8 cellular contexts compared by ENCODE assay signal in genomic region chr1:7454052-7454815, GRCh38.
DNase-seq lines count a peak whose midpoint lies in the region; ATAC-seq and TF ChIP-seq lines count a peak whose summit lies in the region.

No MANE protein-coding gene starts in this region.

- DNase-seq in COLO668 (lab: John Stamatoyannopoulos, UW; ENCODE audit: unreplicated experiment) (peak; percentile 64), HEK293T (ENCODE audit: extremely low spot score) (peak; percentile 28), mammary epithelial cell (no peak), mesenchymal stem cell (peak; percentile 30), omental fat pad (ENCODE audit: low spot score) (no peak)

- H2BK15ac ChIP-seq in mesenchymal stem cell (ENCODE audit: low read depth, poor library complexity, severe bottlenecking): no peak overlapping the region

- ATAC-seq in HG02798 (IDR thresholded peaks at IDR 0.05; ENCODE audit: poor library complexity, unreplicated experiment) (no peak), GM21576 (IDR thresholded peaks at IDR 0.05; ENCODE audit: unreplicated experiment) (no peak), GM21528 (IDR thresholded peaks at IDR 0.05; ENCODE audit: low FRiP score, unreplicated experiment) (no peak), omental fat pad (ENCODE audit: low FRiP score) (no peak)

- intact Hi-C loops in mammary epithelial cell (cut with micrococcal nuclease): loop anchor here (1.0 kb wide), 2 partner anchors 85 to 193 kb away; no protein-coding TSS in a partner anchor

- H3K14ac ChIP-seq in mesenchymal stem cell (ENCODE audit: low read length in 2 of 2): no peak overlapping the region

- H4K20me1 ChIP-seq in mammary epithelial cell (ENCODE audit: insufficient read depth, low read length): no peaks in the 10 kb centered on the region

- H3K9ac ChIP-seq in mammary epithelial cell (ENCODE audit: insufficient read depth, low read length) (no peak overlapping the region), mesenchymal stem cell (ENCODE audit: low read length) (no peak overlapping the region)

- H2AK5ac ChIP-seq in mesenchymal stem cell (ENCODE audit: low read length, severe bottlenecking): no peak overlapping the region

- in situ Hi-C loops in mammary epithelial cell (cut with MboI; ENCODE audit: low sequenced_read_pairs in 2 of 2): no loop called here

- POLR2A ChIA-PET in HEK293T (lab: Yijun Ruan, JAX): no interaction called here

- H2AFZ ChIP-seq in mammary epithelial cell (ENCODE audit: low read depth, low read length): no peak overlapping the region
- H2AFZ ChIP-seq in mesenchymal stem cell (ENCODE audit: low read depth, low read length): no peak overlapping the region

- H3K27ac ChIP-seq in mammary epithelial cell (ENCODE audit: insufficient read depth, low read depth, low read length) (no peak overlapping the region), mesenchymal stem cell (ENCODE audit: low read length, poor library complexity, severe bottlenecking) (no peak overlapping the region)

- H3K18ac ChIP-seq in mesenchymal stem cell (ENCODE audit: low read depth in 1 of 2, low read length in 2 of 2): no peak overlapping the region

- H3K79me1 ChIP-seq in mesenchymal stem cell (replicated peaks; ENCODE audit: low read length, poor library complexity, severe bottlenecking): no peaks in the 10 kb centered on the region

- H3K4me2 ChIP-seq in mammary epithelial cell (ENCODE audit: insufficient read depth, low read depth, low read length) (no peak overlapping the region), mesenchymal stem cell (ENCODE audit: low read length, poor library complexity, severe bottlenecking) (no peak overlapping the region)

- H3K4me3 ChIP-seq in mammary epithelial cell (replicated peaks in 1 of 3; ENCODE audit: insufficient read depth in 1 of 3, low read depth in 2 of 3, low read length in 3 of 3): no peak overlapping the region
- H3K4me3 ChIP-seq in mesenchymal stem cell (ENCODE audit: insufficient read depth in 1 of 2, low read depth in 1 of 2, low read length in 2 of 2): peak overlapping the region in 1 of 2 experiments; percentile 58

- H3K9me3 ChIP-seq in mammary epithelial cell (replicated peaks; ENCODE audit: insufficient read depth, low read length): no peaks in the 10 kb centered on the region
- no peaks in the 10 kb centered on the region for H3K9me3 ChIP-seq in mesenchymal stem cell (ENCODE audit: control insufficient read depth, low read length)

- peaks cover 9% of the 10 kb centered on the region for H3K4me1 ChIP-seq in mammary epithelial cell (ENCODE audit: insufficient read depth, low read length)
- peaks cover 24% of the 10 kb centered on the region for H3K4me1 ChIP-seq in mesenchymal stem cell (ENCODE audit: control insufficient read depth, insufficient read depth, low read depth, low read length)

- H2BK120ac ChIP-seq in mesenchymal stem cell (ENCODE audit: low read depth, low read length): no peak overlapping the region

- H4K91ac ChIP-seq in mesenchymal stem cell (ENCODE audit: low read length): no peak overlapping the region

- no peak overlapping the region for H4K8ac ChIP-seq in mesenchymal stem cell (ENCODE audit: low read length)

- no peaks in the 10 kb centered on the region for H3K36me3 ChIP-seq in mammary epithelial cell (ENCODE audit: insufficient read depth, low read length)
- no peaks in the 10 kb centered on the region for H3K36me3 ChIP-seq in mesenchymal stem cell (ENCODE audit: control insufficient read depth in 1 of 2, insufficient read depth in 2 of 2, low read depth in 1 of 2, low read length in 2 of 2)

- H2BK12ac ChIP-seq in mesenchymal stem cell (ENCODE audit: low read length in 2 of 2): no peak overlapping the region

- peak overlapping the region in 1 of 2 experiments; percentile 5 for H3K4ac ChIP-seq in mesenchymal stem cell (ENCODE audit: low read depth in 1 of 2, low read length in 2 of 2)

- dilution Hi-C loops in mammary epithelial cell (cut with HindIII; ENCODE audit: low sequenced_read_pairs): no loop called here

- no peaks in the 10 kb centered on the region for H3K79me2 ChIP-seq in mammary epithelial cell (ENCODE audit: insufficient read depth, low read length)

- H3K27me3 ChIP-seq in mammary epithelial cell (ENCODE audit: insufficient read depth, low read length) (no peaks in the 10 kb centered on the region), mesenchymal stem cell (ENCODE audit: control insufficient read depth in 1 of 2, insufficient read depth in 1 of 2, low read length in 2 of 2) (peaks cover 0 to 15% of the 10 kb centered on the region in 2 experiments)

- CTCF ChIA-PET in HEK293T (lab: Yijun Ruan, JAX) (interaction anchor here (0.6 to 1.5 kb wide), 4 partner anchors 82 to 212 kb away, joined by 3 read pairs; no protein-coding TSS in a partner anchor), mammary epithelial cell (lab: Charles Lee; ENCODE audit: low non-redundant PET) (no interaction called here)

- WGBS in mammary epithelial cell (ENCODE audit: low coverage, missing lambda C conversion rate): 86% methylated on average over 15 of the region's 19 CpGs
- 68% methylated on average over 19 of the region's 19 CpGs for WGBS in mesenchymal stem cell

- H2BK5ac ChIP-seq in mesenchymal stem cell (ENCODE audit: low read depth, low read length, poor library complexity, severe bottlenecking): no peak overlapping the region

- no peak overlapping the region for H3K23ac ChIP-seq in mesenchymal stem cell (ENCODE audit: low read length in 2 of 2)

- no TSS peak for BruUV-seq in mammary epithelial cell (replicated peaks; lab: Mats Ljungman, UMichigan)

- TF ChIP-seq CTCF in mammary epithelial cell (conservative IDR thresholded peaks at IDR 0.05 in 1 of 2, IDR thresholded peaks at IDR 0.05 in 1 of 2; ENCODE audit: extremely low read depth in 1 of 2, insufficient read depth in 1 of 2, low read depth in 1 of 2, low read length in 2 of 2): peak; percentile 7 to 33
- TF ChIP-seq CTCF in omental fat pad (IDR thresholded peaks at IDR 0.05): no peak

TF ChIP-seq in HEK293T, 16 proteins besides CTCF, POLR2A, EP300 and RAD21:
- no peak for TF ChIP-seq PKNOX1 (IDR thresholded peaks at IDR 0.05)
- no peak for TF ChIP-seq ZNF384 (IDR thresholded peaks at IDR 0.05)
- no peak for TF ChIP-seq L3MBTL2 (conservative IDR thresholded peaks at IDR 0.05)
- TF ChIP-seq NFRKB (IDR thresholded peaks at IDR 0.05): no peak
- no peak for TF ChIP-seq FOXM1 (IDR thresholded peaks at IDR 0.05; ENCODE audit: borderline replicate concordance)
- no peak for TF ChIP-seq FOXA1 (IDR thresholded peaks at IDR 0.05)

Comparison
In these comparisons a context has a peak if more than half of its experiments do, and no peak if none do; other contexts are left out.
1. DNase-seq: peak in COLO668 (single experiment), HEK293T (single experiment) and mesenchymal stem cell (single experiment); none in mammary epithelial cell (single experiment) and omental fat pad (single experiment).
2. CTCF ChIP-seq: peak in mammary epithelial cell (2 of 2); none in omental fat pad (0 of 3).